In the genomic region with DNA sequence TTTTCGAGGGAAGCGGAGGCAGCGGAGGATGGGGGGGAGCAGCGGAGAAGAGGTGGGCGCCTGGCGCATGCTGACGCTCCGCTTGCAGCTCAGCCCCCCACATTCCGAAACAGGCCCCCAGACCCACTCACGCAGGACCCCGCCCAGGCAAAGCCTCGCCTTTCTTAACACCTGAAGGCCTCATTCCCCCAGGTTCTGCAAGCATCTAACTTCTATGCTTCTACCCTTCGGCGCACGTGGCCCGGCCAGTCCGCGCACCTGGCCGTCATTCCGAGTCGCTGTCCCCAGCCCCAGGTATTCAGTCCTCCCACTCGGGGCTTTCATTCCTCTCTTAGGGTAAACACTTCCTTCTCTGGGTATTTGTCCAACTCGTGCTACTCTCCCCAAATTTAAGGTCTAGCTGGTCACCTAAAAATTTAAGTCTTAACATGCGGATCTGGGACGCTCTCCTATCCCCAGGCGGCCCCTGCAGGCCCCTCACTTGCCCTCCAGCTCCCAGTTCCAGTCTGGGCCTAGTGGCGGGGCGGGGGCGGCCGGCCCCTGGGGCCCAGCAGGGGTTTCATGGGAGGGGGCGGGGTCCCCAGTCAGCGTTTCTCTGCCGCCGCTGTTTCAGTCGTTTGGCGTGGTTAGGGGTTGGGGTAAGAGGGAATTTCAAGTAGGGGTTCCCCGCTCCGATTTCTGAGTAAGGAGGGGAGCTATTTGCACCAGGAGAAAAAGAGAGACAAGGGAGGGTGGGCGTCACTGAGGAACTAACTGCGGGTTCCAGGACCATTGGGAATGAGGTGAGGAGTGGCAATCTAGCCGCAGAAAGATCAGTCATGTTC, we compare ENCODE assay signal across 8 cellular contexts. TPM values are rescaled to one million over a fixed set of nuclear protein-coding genes. Genes with fewer than 3 reads are reported as not detected.
DNase-seq lines count a peak whose midpoint lies in the region; ATAC-seq, FAIRE-seq and TF ChIP-seq lines count a peak whose summit lies in the region.

No MANE protein-coding gene starts in this region.

- H3K4me1 ChIP-seq in A673 (ENCODE audit: insufficient read depth, low read length, poor library complexity, severe bottlenecking) (peaks cover 13% of the 10 kb centered on the region), RWPE2 (ENCODE audit: insufficient read depth, poor library complexity, severe bottlenecking) (peaks cover 13% of the 10 kb centered on the region), lower lobe of right lung (peaks cover 43% of the 10 kb centered on the region), stomach smooth muscle (ENCODE audit: control insufficient read depth, insufficient read depth, low read length) (peaks cover 32% of the 10 kb centered on the region)

- TF ChIP-seq POLR2A in GM18505 (IDR thresholded peaks at IDR 0.05; ENCODE audit: borderline replicate concordance, extremely low read depth, insufficient read depth, insufficient read length): peak; percentile 10

- H3K27me3 ChIP-seq in A673 (replicated peaks; ENCODE audit: insufficient read depth, low read depth, low read length, poor library complexity) (no peaks in the 10 kb centered on the region), RWPE2 (ENCODE audit: insufficient read depth, poor library complexity, severe bottlenecking) (no peaks in the 10 kb centered on the region), bronchial epithelial cell (ENCODE audit: control insufficient read depth, insufficient read depth, low read length) (no peaks in the 10 kb centered on the region), lower lobe of right lung (ENCODE audit: low read depth) (no peaks in the 10 kb centered on the region), stomach smooth muscle (ENCODE audit: control insufficient read depth in 1 of 2, insufficient read depth in 2 of 2, low read length in 2 of 2) (no peaks in the 10 kb centered on the region)

- no peaks in the 10 kb centered on the region for H3K9me3 ChIP-seq in A673 (ENCODE audit: low read depth, low read length, poor library complexity, severe bottlenecking)
- no peaks in the 10 kb centered on the region for H3K9me3 ChIP-seq in RWPE2 (ENCODE audit: severe bottlenecking)
- no peaks in the 10 kb centered on the region for H3K9me3 ChIP-seq in lower lobe of right lung
- no peaks in the 10 kb centered on the region for H3K9me3 ChIP-seq in stomach smooth muscle (ENCODE audit: control insufficient read depth in 2 of 2, low read length in 2 of 2)

- no TSS peak for BruUV-seq in A673 (replicated peaks; lab: Mats Ljungman, UMichigan)

- H3K36me3 ChIP-seq in A673 (ENCODE audit: insufficient read depth, low read length, poor library complexity, severe bottlenecking): no peaks in the 10 kb centered on the region
- peaks cover 5% of the 10 kb centered on the region; the same call in 1 of the 2 replicates for H3K36me3 ChIP-seq in RWPE2 (ENCODE audit: low read depth)
- peaks cover 6% of the 10 kb centered on the region for H3K36me3 ChIP-seq in bronchial epithelial cell (ENCODE audit: control insufficient read depth, insufficient read depth, low read length)
- no peaks in the 10 kb centered on the region for H3K36me3 ChIP-seq in lower lobe of right lung
- H3K36me3 ChIP-seq in stomach smooth muscle (ENCODE audit: control insufficient read depth in 2 of 2, insufficient read depth in 2 of 2, low read length in 2 of 2): no peaks in the 10 kb centered on the region

- TF ChIP-seq CTCF in A673 (conservative IDR thresholded peaks at IDR 0.05; ENCODE audit: low read depth, low read length) (no peak), RWPE2 (IDR thresholded peaks at IDR 0.05; ENCODE audit: poor library complexity, severe bottlenecking) (no peak), bronchial epithelial cell (IDR thresholded peaks at IDR 0.05; ENCODE audit: insufficient read depth, low read length, severe bottlenecking) (no peak), lower lobe of right lung (IDR thresholded peaks at IDR 0.05) (no peak)

- H3K4me3 ChIP-seq in A673 (ENCODE audit: low read depth, low read length, poor library complexity, severe bottlenecking) (peak overlapping the region; percentile 85), RWPE2 (ENCODE audit: severe bottlenecking) (peak overlapping the region; percentile 4), bronchial epithelial cell (ENCODE audit: low read depth, low read length) (peak overlapping the region; percentile 96), lower lobe of right lung (peak overlapping the region; percentile 97), stomach smooth muscle (ENCODE audit: low read length in 2 of 2) (peak overlapping the region; percentile 58 to 83)

- CTCF ChIA-PET in A673 (lab: Charles Lee): interaction anchor here (0.6 to 1.5 kb wide), 9 partner anchors 12 to 646 kb away, joined by 3 to 17 read pairs (median 4); a partner anchor contains a TSS

- intact Hi-C loops in A673 (cut with micrococcal nuclease; ENCODE audit: unreplicated experiment): loop anchor here (5.0 kb wide), 3 partner anchors 38 to 443 kb away; a partner anchor contains a TSS
- intact Hi-C loops in lower lobe of right lung (cut with DNase I): no loop called here

- ATAC-seq in GM18505 (IDR thresholded peaks at IDR 0.05; ENCODE audit: unreplicated experiment) (no peak), RWPE2 (ENCODE audit: low read depth) (no peak), lower lobe of right lung (no peak), HG03045 (IDR thresholded peaks at IDR 0.05; ENCODE audit: unreplicated experiment) (no peak)

- peak; percentile 69 for DNase-seq in A673 (ENCODE audit: low spot score)
- peak; percentile 47 for DNase-seq in RWPE2 (ENCODE audit: low spot score)
- no peak for DNase-seq in bronchial epithelial cell (ENCODE audit: low read depth)
- no peak for DNase-seq in lower lobe of right lung
- DNase-seq in cerebellum (ENCODE audit: low spot score): no peak

- no peak for FAIRE-seq in bronchial epithelial cell (lab: Jason Lieb, UNC)

- peak overlapping the region; percentile 79 for H3K27ac ChIP-seq in A673 (ENCODE audit: low read depth, low read length, poor library complexity, severe bottlenecking)
- peak overlapping the region; percentile 96 for H3K27ac ChIP-seq in RWPE2 (ENCODE audit: poor library complexity, severe bottlenecking)
- peak overlapping the region; percentile 86 for H3K27ac ChIP-seq in lower lobe of right lung
- peak overlapping the region; percentile 98 for H3K27ac ChIP-seq in stomach smooth muscle (ENCODE audit: low read length)

- peak overlapping the region; percentile 61 to 69 for H3K9ac ChIP-seq in stomach smooth muscle (ENCODE audit: low read length in 2 of 2)

- POLR2A ChIA-PET in A673 (lab: Charles Lee; ENCODE audit: low non-redundant PET): no interaction called here

RNA-seq across cellular contexts. Expression of a gene that starts 2.7 kb away (rescaled TPM):
- total RNA-seq in A673 (2021) (19.2 and 21.8 TPM in 2 replicates), bronchial epithelial cell (46.1 and 112 TPM in 2 replicates), lower lobe of right lung (72.0 TPM), cerebellum (2.4 TPM)

RNA-seq across cellular contexts. Expression of a gene that starts 6.5 kb away (rescaled TPM):
- total RNA-seq in A673 (2021) (1.4 and 1.7 TPM in 2 replicates), bronchial epithelial cell (0.51 TPM in 1 of 2 replicates, not detected in the other), lower lobe of right lung (not detected), cerebellum (1.5 TPM)

RNA-seq across cellular contexts. Expression of a gene that starts 16.7 kb away (rescaled TPM):
- 82.4 and 84.2 TPM in 2 replicates for total RNA-seq in A673 (2021)
- total RNA-seq in bronchial epithelial cell: 40.8 and 49.3 TPM in 2 replicates
- total RNA-seq in lower lobe of right lung: 31.9 TPM
- total RNA-seq in cerebellum: 16.8 TPM

RNA-seq across cellular contexts. Expression of a gene that starts 25.4 kb away (rescaled TPM):
- total RNA-seq in A673 (2021): 291 and 295 TPM in 2 replicates
- 56.3 and 76.9 TPM in 2 replicates for total RNA-seq in bronchial epithelial cell
- total RNA-seq in lower lobe of right lung: 28.5 TPM
- 26.5 TPM for total RNA-seq in cerebellum

RNA-seq across cellular contexts. Expression of a gene that starts 29.3 kb away (rescaled TPM):
- 201 and 204 TPM in 2 replicates for total RNA-seq in A673 (2021)
- total RNA-seq in bronchial epithelial cell: 216 and 351 TPM in 2 replicates
- 94.8 TPM for total RNA-seq in lower lobe of right lung
- total RNA-seq in cerebellum: 16.7 TPM

Comparison
In these comparisons a context has a peak if more than half of its experiments do, and no peak if none do; other contexts are left out.
1. DNase-seq: peak in A673 (single experiment) and RWPE2 (single experiment); none in bronchial epithelial cell (single experiment), lower lobe of right lung (single experiment) and cerebellum (single experiment).
2. H3K4me3 ChIP-seq: peak in every context shown above with its lines; median percentile 97 in lower lobe of right lung; 96 in bronchial epithelial cell; 85 in A673; 70 in stomach smooth muscle; 4 in RWPE2.
3. Peak in every context shown above with its lines, with median percentiles within 50 percentile points of each other: H3K27ac ChIP-seq.